8 cellular contexts compared by ENCODE assay signal in the genomic region with DNA sequence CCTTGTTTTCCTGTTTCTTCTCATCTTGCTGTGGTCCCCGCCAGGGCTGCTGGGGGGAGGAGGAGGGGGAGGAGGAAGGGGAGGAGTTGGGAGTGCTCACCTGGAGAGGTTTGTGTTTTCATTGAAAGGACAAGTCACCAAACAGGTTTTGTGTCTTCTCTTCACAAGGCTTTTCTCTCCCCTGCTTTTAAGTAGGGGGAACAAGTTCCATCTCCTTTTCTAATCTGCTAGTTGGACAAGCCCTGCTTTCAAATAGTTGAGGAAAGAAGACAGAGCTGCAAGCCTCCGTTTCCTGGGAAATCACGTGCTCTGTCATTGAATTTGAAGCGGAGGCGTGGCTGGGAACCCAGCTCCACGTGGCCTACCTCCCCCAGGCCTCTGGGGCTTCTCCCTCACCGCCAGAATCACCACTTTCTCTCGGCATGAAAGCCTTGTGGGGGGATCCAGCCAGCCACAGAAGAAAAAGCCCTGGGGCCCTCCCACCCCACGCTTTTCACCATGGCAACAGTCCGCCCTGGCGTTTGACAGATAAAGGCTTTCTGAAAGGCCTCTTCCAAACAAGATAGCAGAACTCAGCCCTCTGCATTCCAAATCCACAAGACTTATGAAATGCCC. TPM values are rescaled to one million over a fixed set of nuclear protein-coding genes. Genes with fewer than 3 reads are reported as not detected.
DNase-seq lines count a peak whose midpoint lies in the region; ATAC-seq and TF ChIP-seq lines count a peak whose summit lies in the region.

No MANE protein-coding gene starts in this region.

- TF ChIP-seq CTCF in esophagus squamous epithelium (IDR thresholded peaks at IDR 0.05): no peak
- TF ChIP-seq CTCF in omental fat pad (IDR thresholded peaks at IDR 0.05): no peak

- 0 to 7% methylated on average over 7 to 8 of the region's 11 CpGs for WGBS in esophagus squamous epithelium, 2 donors
- WGBS in urinary bladder: 15% methylated on average over 11 of the region's 11 CpGs

- no peaks in the 10 kb centered on the region for H3K9me3 ChIP-seq in esophagus squamous epithelium

- DNase-seq in activated CD4-positive, alpha-beta T cell treated with anti-CD3 and anti-CD28 coated beads, Interleukin-2, amount 50 U/mL, for 4 hours: peak; percentile 18 to 19
- DNase-seq in esophagus squamous epithelium (lab: John Stamatoyannopoulos, UW) (no peak), omental fat pad (ENCODE audit: low spot score) (peak; percentile 38), SHP77 treated with DMSO at 0.1 percent for 48 hours (lab: John Stamatoyannopoulos, UW) (no peak)

- intact Hi-C loops in esophagus squamous epithelium (cut with DNase I): no loop called here

- H3K4me1 ChIP-seq in ACC112 (ENCODE audit: control insufficient read depth, insufficient read depth, low read length, unreplicated experiment): peaks cover 29% of the 10 kb centered on the region
- peaks cover 26 to 72% (median 29%) of the 10 kb centered on the region in 3 donors for H3K4me1 ChIP-seq in esophagus squamous epithelium
- H3K4me1 ChIP-seq in urinary bladder (ENCODE audit: insufficient read depth): no peaks in the 10 kb centered on the region

- H3K4me3 ChIP-seq in ACC112 (ENCODE audit: low read depth, low read length) (no peak overlapping the region), esophagus squamous epithelium (peak overlapping the region in 2 of 4 donors; percentile 17 to 35), urinary bladder (ENCODE audit: low read depth, low read length) (no peak overlapping the region)

- H2AFZ ChIP-seq in ACC112 (ENCODE audit: low read length, unreplicated experiment): peak overlapping the region; percentile 73

- TF ChIP-seq POLR2A in esophagus squamous epithelium (IDR thresholded peaks at IDR 0.05): no peak

- H3K79me2 ChIP-seq in ACC112 (ENCODE audit: control insufficient read depth, insufficient read depth, low read length, unreplicated experiment): no peaks in the 10 kb centered on the region

- H3K36me3 ChIP-seq in ACC112 (ENCODE audit: insufficient read depth, low read length) (no peaks in the 10 kb centered on the region), esophagus squamous epithelium (peaks cover 0 to 8% (median 0%) of the 10 kb centered on the region in 3 donors), urinary bladder (ENCODE audit: insufficient read depth) (no peaks in the 10 kb centered on the region)

- peak; percentile 68 for ATAC-seq in HG02852 (IDR thresholded peaks at IDR 0.05; ENCODE audit: unreplicated experiment)
- peak; percentile 84 for ATAC-seq in omental fat pad (ENCODE audit: low FRiP score)
- no peak for ATAC-seq in GM18870 (IDR thresholded peaks at IDR 0.05; ENCODE audit: unreplicated experiment)

- H3K27ac ChIP-seq in ACC112 (ENCODE audit: low read depth, low read length) (peak overlapping the region; percentile 24; the same call in 1 of the 2 replicates), esophagus squamous epithelium (peak overlapping the region; percentile 86 to 93 (median 90)), urinary bladder (ENCODE audit: low read depth) (peak overlapping the region; percentile 63)

- no peaks in the 10 kb centered on the region for H3K27me3 ChIP-seq in ACC112 (ENCODE audit: insufficient read depth, low read length)
- no peaks in the 10 kb centered on the region for H3K27me3 ChIP-seq in esophagus squamous epithelium

RNA-seq across cellular contexts. Expression of a gene that starts 51.5 kb away (rescaled TPM):
- total RNA-seq in esophagus squamous epithelium (10 to 100 TPM in 2 of 4 donors, 1 to 10 TPM in 2; 6.4 to 15.5 (median 11.1) TPM), omental fat pad (1 to 10 TPM; 1.1 to 8.2 (median 6.3) TPM), urinary bladder (3.2 TPM)
- polyA plus RNA-seq in urinary bladder: 6.6 TPM

Comparison
In these comparisons a context has a peak if more than half of its experiments do, and no peak if none do; other contexts are left out.
1. H3K27ac ChIP-seq: peak in every context shown above with its lines; median percentile 90 in esophagus squamous epithelium; 63 in urinary bladder; 24 in ACC112.
2. DNase-seq: peak in activated CD4-positive, alpha-beta T cell treated with anti-CD3 and anti-CD28 coated beads, Interleukin-2, amount 50 U/mL, for 4 hours (2 of 2) and omental fat pad (single experiment); none in esophagus squamous epithelium (single experiment) and SHP77 treated with DMSO at 0.1 percent for 48 hours (single experiment).